Comparison of ENCODE assay signal across 1 cellular context in the genomic region with DNA sequence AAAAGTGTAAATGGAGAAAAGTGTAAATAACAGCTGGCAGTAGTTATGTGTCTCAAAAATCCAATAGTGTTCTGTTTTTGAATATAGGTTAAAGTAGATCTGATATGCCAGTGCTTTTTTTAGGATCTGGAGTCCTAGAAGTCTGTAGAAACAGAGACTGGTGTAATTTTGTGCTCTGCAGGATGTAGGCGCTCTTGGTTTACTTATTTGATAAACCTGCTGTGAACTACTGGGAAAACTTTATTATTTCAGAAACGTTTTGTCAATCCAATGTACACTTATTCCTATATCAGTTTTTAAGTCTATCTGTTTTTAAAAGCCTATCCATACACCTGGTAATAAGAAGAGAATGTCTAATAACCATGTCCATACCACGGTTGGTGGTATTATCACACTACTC.
TF ChIP-seq lines count a peak whose summit lies in the region.

No MANE protein-coding gene starts in this region.

TF ChIP-seq in K562, 482 proteins besides CTCF, POLR2A, EP300 and RAD21:
- TF ChIP-seq, protein P1, sequence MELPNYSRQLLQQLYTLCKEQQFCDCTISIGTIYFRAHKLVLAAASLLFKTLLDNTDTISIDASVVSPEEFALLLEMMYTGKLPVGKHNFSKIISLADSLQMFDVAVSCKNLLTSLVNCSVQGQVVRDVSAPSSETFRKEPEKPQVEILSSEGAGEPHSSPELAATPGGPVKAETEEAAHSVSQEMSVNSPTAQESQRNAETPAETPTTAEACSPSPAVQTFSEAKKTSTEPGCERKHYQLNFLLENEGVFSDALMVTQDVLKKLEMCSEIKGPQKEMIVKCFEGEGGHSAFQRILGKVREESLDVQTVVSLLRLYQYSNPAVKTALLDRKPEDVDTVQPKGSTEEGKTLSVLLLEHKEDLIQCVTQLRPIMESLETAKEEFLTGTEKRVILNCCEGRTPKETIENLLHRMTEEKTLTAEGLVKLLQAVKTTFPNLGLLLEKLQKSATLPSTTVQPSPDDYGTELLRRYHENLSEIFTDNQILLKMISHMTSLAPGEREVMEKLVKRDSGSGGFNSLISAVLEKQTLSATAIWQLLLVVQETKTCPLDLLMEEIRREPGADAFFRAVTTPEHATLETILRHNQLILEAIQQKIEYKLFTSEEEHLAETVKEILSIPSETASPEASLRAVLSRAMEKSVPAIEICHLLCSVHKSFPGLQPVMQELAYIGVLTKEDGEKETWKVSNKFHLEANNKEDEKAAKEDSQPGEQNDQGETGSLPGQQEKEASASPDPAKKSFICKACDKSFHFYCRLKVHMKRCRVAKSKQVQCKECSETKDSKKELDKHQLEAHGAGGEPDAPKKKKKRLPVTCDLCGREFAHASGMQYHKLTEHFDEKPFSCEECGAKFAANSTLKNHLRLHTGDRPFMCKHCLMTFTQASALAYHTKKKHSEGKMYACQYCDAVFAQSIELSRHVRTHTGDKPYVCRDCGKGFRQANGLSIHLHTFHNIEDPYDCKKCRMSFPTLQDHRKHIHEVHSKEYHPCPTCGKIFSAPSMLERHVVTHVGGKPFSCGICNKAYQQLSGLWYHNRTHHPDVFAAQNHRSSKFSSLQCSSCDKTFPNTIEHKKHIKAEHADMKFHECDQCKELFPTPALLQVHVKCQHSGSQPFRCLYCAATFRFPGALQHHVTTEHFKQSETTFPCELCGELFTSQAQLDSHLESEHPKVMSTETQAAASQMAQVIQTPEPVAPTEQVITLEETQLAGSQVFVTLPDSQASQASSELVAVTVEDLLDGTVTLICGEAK (IDR thresholded peaks at IDR 0.05): peak; percentile 77
- TF ChIP-seq, protein P1 (CRISPR knock-in tag; IDR thresholded peaks at IDR 0.05): no peak
- TF ChIP-seq MYC (IDR thresholded peaks at IDR 0.05; ENCODE audit: low read depth, low read length) (no peak), MYC (CRISPR knock-in tag; IDR thresholded peaks at IDR 0.05; ENCODE audit: borderline replicate concordance, low read depth) (no peak)
